In the genomic region with DNA sequence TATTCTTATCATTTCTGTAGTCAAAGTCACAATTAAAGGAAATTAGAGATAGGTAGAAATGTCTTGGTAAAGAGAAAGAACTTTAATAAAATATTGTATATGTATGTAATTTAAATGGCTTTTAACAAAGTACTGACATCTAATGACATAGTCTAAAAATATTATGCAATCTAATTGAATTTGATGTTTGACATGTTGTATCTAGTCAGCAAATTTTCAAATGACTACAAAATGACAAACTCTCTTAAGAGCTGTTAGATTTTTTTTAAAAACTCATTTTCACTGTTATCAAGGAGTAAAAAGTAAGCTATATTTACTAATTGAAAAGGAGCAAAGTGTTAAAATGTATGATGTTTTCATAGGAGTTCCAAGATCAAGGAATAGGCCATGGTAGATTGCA, we compare ENCODE assay signal across 26 cellular contexts.
"Had no signal": no experiment of that assay in that cellular context is flagged by ENCODE, and none has a peak within 500 bp of the region (broad histone marks: within the 10 kb centered on the region; RNA-seq: fewer than 3 reads in every experiment).

No MANE protein-coding gene starts in this region.

- H3K36me3 ChIP-seq: esophagus squamous epithelium, gastrocnemius medialis, heart right ventricle, left lung, lower lobe of right lung had no signal

- H3K4me1 ChIP-seq: esophagus squamous epithelium, gastrocnemius medialis, heart right ventricle, left lung, lower lobe of right lung had no signal

- H3K4me3 ChIP-seq: coronary artery, dorsolateral prefrontal cortex, esophagus squamous epithelium, gastrocnemius medialis, heart right ventricle, left lung, lower lobe of right lung, mucosa of descending colon had no signal

- H3K27ac ChIP-seq: coronary artery, dorsolateral prefrontal cortex, epithelial cell of prostate, esophagus squamous epithelium, gastrocnemius medialis, heart right ventricle, left lung, lower lobe of right lung had no signal

- DNase-seq: dermis blood vessel endothelial cell; dorsolateral prefrontal cortex; effector CD4-positive, alpha-beta T cell; effector memory CD4-positive, alpha-beta T cell; erythroblast; esophagus squamous epithelium; foreskin fibroblast; foreskin melanocyte; gastrocnemius medialis; glutamatergic neuron; head of caudate nucleus; heart right ventricle; hippocampal formation; left cardiac atrium; left lung; left ventricle myocardium superior; lower lobe of right lung; mesenchymal stem cell; mucosa of descending colon; naive B cell had no signal

- H3K27me3 ChIP-seq: dorsolateral prefrontal cortex, esophagus squamous epithelium, gastrocnemius medialis, heart right ventricle, left lung had no signal

- ATAC-seq: esophagus mucosa, gastrocnemius medialis, heart right ventricle, left cardiac atrium, left lung, left ventricle myocardium superior, lower lobe of right lung, mucosa of descending colon had no signal

- H3K9me3 ChIP-seq: esophagus squamous epithelium, gastrocnemius medialis, left lung, lower lobe of right lung, mucosa of descending colon had no signal

- FAIRE-seq: colon, islet of Langerhans, keratinocyte had no signal
